1 cellular context compared by ENCODE assay signal in the genomic region with DNA sequence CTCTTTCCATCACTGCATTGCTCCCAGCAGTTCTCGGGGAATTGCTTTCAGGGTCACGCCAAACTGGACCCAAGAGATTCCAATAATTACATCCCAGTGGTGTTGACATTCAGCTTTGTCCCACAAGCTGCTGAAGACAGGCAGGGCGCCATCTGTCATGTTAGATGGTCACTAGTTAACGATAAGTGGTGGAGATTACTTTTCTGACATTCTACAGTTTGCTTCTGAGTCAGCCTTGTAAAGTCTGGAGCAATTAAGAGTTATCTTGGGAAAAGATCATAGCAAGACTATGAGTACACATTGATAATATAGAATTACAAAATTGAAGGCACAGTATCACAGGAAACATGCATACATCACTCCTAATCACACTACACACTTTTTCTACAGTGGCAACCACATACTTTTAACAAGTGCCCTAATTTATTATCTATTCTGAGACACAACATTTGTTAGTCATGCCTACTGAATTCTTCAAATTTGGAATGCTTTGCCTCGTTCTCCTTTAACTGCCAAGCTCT.
TF ChIP-seq lines count a peak whose summit lies in the region.

No MANE protein-coding gene starts in this region.

TF ChIP-seq in GM23338, 12 proteins besides CTCF, POLR2A, EP300 and RAD21 (continued from another document):
- TF ChIP-seq, protein P1, sequence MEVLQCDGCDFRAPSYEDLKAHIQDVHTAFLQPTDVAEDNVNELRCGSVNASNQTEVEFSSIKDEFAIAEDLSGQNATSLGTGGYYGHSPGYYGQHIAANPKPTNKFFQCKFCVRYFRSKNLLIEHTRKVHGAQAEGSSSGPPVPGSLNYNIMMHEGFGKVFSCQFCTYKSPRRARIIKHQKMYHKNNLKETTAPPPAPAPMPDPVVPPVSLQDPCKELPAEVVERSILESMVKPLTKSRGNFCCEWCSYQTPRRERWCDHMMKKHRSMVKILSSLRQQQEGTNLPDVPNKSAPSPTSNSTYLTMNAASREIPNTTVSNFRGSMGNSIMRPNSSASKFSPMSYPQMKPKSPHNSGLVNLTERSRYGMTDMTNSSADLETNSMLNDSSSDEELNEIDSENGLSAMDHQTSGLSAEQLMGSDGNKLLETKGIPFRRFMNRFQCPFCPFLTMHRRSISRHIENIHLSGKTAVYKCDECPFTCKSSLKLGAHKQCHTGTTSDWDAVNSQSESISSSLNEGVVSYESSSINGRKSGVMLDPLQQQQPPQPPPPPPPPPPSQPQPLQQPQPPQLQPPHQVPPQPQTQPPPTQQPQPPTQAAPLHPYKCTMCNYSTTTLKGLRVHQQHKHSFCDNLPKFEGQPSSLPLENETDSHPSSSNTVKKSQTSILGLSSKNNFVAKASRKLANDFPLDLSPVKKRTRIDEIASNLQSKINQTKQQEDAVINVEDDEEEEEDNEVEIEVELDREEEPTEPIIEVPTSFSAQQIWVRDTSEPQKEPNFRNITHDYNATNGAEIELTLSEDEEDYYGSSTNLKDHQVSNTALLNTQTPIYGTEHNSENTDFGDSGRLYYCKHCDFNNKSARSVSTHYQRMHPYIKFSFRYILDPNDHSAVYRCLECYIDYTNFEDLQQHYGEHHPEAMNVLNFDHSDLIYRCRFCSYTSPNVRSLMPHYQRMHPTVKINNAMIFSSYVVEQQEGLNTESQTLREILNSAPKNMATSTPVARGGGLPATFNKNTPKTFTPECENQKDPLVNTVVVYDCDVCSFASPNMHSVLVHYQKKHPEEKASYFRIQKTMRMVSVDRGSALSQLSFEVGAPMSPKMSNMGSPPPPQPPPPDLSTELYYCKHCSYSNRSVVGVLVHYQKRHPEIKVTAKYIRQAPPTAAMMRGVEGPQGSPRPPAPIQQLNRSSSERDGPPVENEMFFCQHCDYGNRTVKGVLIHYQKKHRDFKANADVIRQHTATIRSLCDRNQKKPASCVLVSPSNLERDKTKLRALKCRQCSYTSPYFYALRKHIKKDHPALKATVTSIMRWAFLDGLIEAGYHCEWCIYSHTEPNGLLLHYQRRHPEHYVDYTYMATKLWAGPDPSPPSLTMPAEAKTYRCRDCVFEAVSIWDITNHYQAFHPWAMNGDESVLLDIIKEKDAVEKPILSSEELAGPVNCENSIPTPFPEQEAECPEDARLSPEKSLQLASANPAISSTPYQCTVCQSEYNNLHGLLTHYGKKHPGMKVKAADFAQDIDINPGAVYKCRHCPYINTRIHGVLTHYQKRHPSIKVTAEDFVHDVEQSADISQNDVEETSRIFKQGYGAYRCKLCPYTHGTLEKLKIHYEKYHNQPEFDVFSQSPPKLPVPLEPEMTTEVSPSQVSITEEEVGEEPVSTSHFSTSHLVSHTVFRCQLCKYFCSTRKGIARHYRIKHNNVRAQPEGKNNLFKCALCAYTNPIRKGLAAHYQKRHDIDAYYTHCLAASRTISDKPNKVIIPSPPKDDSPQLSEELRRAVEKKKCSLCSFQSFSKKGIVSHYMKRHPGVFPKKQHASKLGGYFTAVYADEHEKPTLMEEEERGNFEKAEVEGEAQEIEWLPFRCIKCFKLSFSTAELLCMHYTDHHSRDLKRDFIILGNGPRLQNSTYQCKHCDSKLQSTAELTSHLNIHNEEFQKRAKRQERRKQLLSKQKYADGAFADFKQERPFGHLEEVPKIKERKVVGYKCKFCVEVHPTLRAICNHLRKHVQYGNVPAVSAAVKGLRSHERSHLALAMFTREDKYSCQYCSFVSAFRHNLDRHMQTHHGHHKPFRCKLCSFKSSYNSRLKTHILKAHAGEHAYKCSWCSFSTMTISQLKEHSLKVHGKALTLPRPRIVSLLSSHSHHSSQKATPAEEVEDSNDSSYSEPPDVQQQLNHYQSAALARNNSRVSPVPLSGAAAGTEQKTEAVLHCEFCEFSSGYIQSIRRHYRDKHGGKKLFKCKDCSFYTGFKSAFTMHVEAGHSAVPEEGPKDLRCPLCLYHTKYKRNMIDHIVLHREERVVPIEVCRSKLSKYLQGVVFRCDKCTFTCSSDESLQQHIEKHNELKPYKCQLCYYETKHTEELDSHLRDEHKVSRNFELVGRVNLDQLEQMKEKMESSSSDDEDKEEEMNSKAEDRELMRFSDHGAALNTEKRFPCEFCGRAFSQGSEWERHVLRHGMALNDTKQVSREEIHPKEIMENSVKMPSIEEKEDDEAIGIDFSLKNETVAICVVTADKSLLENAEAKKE (CRISPR knock-in tag; IDR thresholded peaks at IDR 0.05): no peak
- no peak for TF ChIP-seq EZH2phosphoT487 (IDR thresholded peaks at IDR 0.05; ENCODE audit: unreplicated experiment)
- TF ChIP-seq CREB1 (CRISPR knock-in tag; IDR thresholded peaks at IDR 0.05; ENCODE audit: low read depth): no peak
- TF ChIP-seq, protein P2, sequence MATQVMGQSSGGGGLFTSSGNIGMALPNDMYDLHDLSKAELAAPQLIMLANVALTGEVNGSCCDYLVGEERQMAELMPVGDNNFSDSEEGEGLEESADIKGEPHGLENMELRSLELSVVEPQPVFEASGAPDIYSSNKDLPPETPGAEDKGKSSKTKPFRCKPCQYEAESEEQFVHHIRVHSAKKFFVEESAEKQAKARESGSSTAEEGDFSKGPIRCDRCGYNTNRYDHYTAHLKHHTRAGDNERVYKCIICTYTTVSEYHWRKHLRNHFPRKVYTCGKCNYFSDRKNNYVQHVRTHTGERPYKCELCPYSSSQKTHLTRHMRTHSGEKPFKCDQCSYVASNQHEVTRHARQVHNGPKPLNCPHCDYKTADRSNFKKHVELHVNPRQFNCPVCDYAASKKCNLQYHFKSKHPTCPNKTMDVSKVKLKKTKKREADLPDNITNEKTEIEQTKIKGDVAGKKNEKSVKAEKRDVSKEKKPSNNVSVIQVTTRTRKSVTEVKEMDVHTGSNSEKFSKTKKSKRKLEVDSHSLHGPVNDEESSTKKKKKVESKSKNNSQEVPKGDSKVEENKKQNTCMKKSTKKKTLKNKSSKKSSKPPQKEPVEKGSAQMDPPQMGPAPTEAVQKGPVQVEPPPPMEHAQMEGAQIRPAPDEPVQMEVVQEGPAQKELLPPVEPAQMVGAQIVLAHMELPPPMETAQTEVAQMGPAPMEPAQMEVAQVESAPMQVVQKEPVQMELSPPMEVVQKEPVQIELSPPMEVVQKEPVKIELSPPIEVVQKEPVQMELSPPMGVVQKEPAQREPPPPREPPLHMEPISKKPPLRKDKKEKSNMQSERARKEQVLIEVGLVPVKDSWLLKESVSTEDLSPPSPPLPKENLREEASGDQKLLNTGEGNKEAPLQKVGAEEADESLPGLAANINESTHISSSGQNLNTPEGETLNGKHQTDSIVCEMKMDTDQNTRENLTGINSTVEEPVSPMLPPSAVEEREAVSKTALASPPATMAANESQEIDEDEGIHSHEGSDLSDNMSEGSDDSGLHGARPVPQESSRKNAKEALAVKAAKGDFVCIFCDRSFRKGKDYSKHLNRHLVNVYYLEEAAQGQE (IDR thresholded peaks at IDR 0.05; ENCODE audit: unreplicated experiment): no peak
- TF ChIP-seq, protein P3, sequence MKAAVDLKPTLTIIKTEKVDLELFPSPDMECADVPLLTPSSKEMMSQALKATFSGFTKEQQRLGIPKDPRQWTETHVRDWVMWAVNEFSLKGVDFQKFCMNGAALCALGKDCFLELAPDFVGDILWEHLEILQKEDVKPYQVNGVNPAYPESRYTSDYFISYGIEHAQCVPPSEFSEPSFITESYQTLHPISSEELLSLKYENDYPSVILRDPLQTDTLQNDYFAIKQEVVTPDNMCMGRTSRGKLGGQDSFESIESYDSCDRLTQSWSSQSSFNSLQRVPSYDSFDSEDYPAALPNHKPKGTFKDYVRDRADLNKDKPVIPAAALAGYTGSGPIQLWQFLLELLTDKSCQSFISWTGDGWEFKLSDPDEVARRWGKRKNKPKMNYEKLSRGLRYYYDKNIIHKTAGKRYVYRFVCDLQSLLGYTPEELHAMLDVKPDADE (IDR thresholded peaks at IDR 0.05): no peak
- no peak for TF ChIP-seq EZH2 (IDR thresholded peaks at IDR 0.05; ENCODE audit: low read depth, unreplicated experiment)
- no peak for TF ChIP-seq ZNF114 (CRISPR knock-in tag; IDR thresholded peaks at IDR 0.05)
